1 cellular context compared by ENCODE assay signal in the genomic region with DNA sequence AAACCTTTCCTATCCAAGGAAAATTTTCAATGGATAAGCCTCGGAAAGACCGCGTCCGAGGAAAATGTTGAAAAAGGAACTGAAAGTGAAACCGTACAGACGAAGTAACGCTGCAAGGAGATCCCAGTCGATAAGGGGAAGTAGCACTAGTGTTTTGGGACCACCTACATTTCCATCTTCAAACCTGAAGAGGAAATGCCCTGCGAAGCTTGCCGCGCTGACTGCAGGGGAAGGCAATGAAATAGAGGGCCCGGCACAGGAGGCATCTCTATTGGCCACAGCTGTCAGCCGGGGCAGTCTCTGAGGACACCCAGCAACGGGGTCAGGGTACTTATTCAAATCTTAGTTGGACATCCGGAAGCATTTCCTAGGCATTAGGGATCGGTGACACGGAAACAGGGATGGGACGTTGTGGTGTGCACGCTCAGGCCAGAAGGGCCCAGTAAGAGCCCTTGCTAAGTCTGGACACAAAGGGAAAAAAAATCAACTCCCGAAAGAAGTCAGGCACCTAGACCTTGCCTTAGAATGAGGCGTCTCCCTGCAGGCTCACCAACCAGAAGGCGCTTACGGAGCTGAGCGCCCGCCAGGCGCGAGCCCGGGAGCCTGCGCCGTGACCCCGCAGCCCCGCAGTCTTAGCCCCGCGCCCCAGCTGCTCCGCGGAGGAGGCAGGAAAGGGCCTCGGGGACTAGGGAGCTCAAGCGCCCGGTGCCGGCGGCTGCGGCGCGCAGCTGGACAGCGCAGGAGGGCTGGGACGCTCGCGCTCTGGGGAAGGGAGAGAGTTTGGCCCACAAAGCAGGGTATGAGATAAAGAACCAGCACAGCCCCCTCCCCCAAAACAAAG.
TF ChIP-seq lines count a peak whose summit lies in the region.

No MANE protein-coding gene starts in this region.

TF ChIP-seq in HepG2, 621 proteins besides CTCF, POLR2A, EP300 and RAD21 (continued from another document and continues in another):
- TF ChIP-seq, protein P1, sequence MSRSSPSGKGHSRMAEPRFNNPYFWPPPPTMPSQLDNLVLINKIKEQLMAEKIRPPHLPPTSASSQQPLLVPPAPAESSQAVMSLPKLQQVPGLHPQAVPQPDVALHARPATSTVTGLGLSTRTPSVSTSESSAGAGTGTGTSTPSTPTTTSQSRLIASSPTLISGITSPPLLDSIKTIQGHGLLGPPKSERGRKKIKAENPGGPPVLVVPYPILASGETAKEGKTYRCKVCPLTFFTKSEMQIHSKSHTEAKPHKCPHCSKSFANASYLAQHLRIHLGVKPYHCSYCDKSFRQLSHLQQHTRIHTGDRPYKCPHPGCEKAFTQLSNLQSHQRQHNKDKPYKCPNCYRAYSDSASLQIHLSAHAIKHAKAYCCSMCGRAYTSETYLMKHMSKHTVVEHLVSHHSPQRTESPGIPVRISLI (CRISPR knock-in tag; IDR thresholded peaks at IDR 0.05; ENCODE audit: borderline replicate concordance) = no peak
- TF ChIP-seq, protein P2, sequence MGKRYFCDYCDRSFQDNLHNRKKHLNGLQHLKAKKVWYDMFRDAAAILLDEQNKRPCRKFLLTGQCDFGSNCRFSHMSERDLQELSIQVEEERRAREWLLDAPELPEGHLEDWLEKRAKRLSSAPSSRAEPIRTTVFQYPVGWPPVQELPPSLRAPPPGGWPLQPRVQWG (CRISPR knock-in tag; IDR thresholded peaks at IDR 0.05; ENCODE audit: borderline replicate concordance, low read depth) = no peak
- TF ChIP-seq GLI4 (CRISPR knock-in tag; IDR thresholded peaks at IDR 0.05; ENCODE audit: borderline replicate concordance) = no peak; the same call in 1 of the 2 replicates
- 0 out of 2 replicates have a peak, but pooled peaks have one; percentile 4 for TF ChIP-seq ZNF670 (CRISPR knock-in tag; IDR thresholded peaks at IDR 0.05; ENCODE audit: borderline replicate concordance)
- TF ChIP-seq ZNF570 (CRISPR knock-in tag; IDR thresholded peaks at IDR 0.05; ENCODE audit: borderline replicate concordance) = no peak
- no peak for TF ChIP-seq ZNF101 (CRISPR knock-in tag; IDR thresholded peaks at IDR 0.05; ENCODE audit: borderline replicate concordance, low read depth)
- TF ChIP-seq, protein P3, sequence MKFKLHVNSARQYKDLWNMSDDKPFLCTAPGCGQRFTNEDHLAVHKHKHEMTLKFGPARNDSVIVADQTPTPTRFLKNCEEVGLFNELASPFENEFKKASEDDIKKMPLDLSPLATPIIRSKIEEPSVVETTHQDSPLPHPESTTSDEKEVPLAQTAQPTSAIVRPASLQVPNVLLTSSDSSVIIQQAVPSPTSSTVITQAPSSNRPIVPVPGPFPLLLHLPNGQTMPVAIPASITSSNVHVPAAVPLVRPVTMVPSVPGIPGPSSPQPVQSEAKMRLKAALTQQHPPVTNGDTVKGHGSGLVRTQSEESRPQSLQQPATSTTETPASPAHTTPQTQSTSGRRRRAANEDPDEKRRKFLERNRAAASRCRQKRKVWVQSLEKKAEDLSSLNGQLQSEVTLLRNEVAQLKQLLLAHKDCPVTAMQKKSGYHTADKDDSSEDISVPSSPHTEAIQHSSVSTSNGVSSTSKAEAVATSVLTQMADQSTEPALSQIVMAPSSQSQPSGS (CRISPR knock-in tag; IDR thresholded peaks at IDR 0.05) = no peak
- no peak for TF ChIP-seq TOE1 (CRISPR knock-in tag; IDR thresholded peaks at IDR 0.05)
- TF ChIP-seq ZNF350 (CRISPR knock-in tag; IDR thresholded peaks at IDR 0.05; ENCODE audit: borderline replicate concordance, low read depth) = no peak
- TF ChIP-seq, protein P4, sequence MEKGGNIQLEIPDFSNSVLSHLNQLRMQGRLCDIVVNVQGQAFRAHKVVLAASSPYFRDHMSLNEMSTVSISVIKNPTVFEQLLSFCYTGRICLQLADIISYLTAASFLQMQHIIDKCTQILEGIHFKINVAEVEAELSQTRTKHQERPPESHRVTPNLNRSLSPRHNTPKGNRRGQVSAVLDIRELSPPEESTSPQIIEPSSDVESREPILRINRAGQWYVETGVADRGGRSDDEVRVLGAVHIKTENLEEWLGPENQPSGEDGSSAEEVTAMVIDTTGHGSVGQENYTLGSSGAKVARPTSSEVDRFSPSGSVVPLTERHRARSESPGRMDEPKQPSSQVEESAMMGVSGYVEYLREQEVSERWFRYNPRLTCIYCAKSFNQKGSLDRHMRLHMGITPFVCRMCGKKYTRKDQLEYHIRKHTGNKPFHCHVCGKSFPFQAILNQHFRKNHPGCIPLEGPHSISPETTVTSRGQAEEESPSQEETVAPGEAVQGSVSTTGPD (CRISPR knock-in tag; IDR thresholded peaks at IDR 0.05) = no peak
- 0 out of 2 replicates have a peak, but pooled peaks have one; percentile 10 for TF ChIP-seq ZSCAN12 (CRISPR knock-in tag; IDR thresholded peaks at IDR 0.05)
- TF ChIP-seq, protein P5, sequence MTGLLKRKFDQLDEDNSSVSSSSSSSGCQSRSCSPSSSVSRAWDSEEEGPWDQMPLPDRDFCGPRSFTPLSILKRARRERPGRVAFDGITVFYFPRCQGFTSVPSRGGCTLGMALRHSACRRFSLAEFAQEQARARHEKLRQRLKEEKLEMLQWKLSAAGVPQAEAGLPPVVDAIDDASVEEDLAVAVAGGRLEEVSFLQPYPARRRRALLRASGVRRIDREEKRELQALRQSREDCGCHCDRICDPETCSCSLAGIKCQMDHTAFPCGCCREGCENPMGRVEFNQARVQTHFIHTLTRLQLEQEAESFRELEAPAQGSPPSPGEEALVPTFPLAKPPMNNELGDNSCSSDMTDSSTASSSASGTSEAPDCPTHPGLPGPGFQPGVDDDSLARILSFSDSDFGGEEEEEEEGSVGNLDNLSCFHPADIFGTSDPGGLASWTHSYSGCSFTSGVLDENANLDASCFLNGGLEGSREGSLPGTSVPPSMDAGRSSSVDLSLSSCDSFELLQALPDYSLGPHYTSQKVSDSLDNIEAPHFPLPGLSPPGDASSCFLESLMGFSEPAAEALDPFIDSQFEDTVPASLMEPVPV (CRISPR knock-in tag; IDR thresholded peaks at IDR 0.05) = no peak; the same call in none of the 2 replicates
- TF ChIP-seq SYNCRIP (IDR thresholded peaks at IDR 0.05; ENCODE audit: insufficient read depth, low read depth, low read length) = no peak
- TF ChIP-seq, protein P6, sequence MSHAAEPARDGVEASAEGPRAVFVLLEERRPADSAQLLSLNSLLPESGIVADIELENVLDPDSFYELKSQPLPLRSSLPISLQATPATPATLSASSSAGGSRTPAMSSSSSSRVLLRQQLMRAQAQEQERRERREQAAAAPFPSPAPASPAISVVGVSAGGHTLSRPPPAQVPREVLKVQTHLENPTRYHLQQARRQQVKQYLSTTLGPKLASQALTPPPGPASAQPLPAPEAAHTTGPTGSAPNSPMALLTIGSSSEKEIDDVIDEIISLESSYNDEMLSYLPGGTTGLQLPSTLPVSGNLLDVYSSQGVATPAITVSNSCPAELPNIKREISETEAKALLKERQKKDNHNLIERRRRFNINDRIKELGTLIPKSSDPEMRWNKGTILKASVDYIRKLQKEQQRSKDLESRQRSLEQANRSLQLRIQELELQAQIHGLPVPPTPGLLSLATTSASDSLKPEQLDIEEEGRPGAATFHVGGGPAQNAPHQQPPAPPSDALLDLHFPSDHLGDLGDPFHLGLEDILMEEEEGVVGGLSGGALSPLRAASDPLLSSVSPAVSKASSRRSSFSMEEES (CRISPR knock-in tag; IDR thresholded peaks at IDR 0.05) = no peak
- no peak for TF ChIP-seq MIXL1 (CRISPR knock-in tag; IDR thresholded peaks at IDR 0.05)
- TF ChIP-seq, protein P7, sequence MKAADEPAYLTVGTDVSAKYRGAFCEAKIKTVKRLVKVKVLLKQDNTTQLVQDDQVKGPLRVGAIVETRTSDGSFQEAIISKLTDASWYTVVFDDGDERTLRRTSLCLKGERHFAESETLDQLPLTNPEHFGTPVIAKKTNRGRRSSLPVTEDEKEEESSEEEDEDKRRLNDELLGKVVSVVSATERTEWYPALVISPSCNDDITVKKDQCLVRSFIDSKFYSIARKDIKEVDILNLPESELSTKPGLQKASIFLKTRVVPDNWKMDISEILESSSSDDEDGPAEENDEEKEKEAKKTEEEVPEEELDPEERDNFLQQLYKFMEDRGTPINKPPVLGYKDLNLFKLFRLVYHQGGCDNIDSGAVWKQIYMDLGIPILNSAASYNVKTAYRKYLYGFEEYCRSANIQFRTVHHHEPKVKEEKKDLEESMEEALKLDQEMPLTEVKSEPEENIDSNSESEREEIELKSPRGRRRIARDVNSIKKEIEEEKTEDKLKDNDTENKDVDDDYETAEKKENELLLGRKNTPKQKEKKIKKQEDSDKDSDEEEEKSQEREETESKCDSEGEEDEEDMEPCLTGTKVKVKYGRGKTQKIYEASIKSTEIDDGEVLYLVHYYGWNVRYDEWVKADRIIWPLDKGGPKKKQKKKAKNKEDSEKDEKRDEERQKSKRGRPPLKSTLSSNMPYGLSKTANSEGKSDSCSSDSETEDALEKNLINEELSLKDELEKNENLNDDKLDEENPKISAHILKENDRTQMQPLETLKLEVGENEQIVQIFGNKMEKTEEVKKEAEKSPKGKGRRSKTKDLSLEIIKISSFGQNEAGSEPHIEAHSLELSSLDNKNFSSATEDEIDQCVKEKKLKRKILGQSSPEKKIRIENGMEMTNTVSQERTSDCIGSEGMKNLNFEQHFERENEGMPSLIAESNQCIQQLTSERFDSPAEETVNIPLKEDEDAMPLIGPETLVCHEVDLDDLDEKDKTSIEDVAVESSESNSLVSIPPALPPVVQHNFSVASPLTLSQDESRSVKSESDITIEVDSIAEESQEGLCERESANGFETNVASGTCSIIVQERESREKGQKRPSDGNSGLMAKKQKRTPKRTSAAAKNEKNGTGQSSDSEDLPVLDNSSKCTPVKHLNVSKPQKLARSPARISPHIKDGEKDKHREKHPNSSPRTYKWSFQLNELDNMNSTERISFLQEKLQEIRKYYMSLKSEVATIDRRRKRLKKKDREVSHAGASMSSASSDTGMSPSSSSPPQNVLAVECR (CRISPR knock-in tag; IDR thresholded peaks at IDR 0.05; ENCODE audit: borderline replicate concordance) = peak; percentile 46; the same call in 1 of the 2 replicates
- TF ChIP-seq, protein P8, sequence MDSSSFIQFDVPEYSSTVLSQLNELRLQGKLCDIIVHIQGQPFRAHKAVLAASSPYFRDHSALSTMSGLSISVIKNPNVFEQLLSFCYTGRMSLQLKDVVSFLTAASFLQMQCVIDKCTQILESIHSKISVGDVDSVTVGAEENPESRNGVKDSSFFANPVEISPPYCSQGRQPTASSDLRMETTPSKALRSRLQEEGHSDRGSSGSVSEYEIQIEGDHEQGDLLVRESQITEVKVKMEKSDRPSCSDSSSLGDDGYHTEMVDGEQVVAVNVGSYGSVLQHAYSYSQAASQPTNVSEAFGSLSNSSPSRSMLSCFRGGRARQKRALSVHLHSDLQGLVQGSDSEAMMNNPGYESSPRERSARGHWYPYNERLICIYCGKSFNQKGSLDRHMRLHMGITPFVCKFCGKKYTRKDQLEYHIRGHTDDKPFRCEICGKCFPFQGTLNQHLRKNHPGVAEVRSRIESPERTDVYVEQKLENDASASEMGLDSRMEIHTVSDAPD (CRISPR knock-in tag; IDR thresholded peaks at IDR 0.05) = no peak
- TF ChIP-seq SALL2 (CRISPR knock-in tag; IDR thresholded peaks at IDR 0.05) = peak; percentile 16; the same call in 1 of the 2 replicates
- no peak for TF ChIP-seq KDM5B (CRISPR knock-in tag; IDR thresholded peaks at IDR 0.05; ENCODE audit: borderline replicate concordance)
- TF ChIP-seq RFX3 (CRISPR knock-in tag; IDR thresholded peaks at IDR 0.05) = no peak
- no peak for TF ChIP-seq ZFX (CRISPR knock-in tag; IDR thresholded peaks at IDR 0.05; ENCODE audit: low read depth)
- no peak; a peak in 1 of 4 replicates for TF ChIP-seq KLF16 (CRISPR knock-in tag; IDR thresholded peaks at IDR 0.05)
- no peak for TF ChIP-seq ZNF367 (CRISPR knock-in tag; IDR thresholded peaks at IDR 0.05; ENCODE audit: borderline replicate concordance)
- no peak for TF ChIP-seq CENPT (CRISPR knock-in tag; IDR thresholded peaks at IDR 0.05; ENCODE audit: low read depth)
- TF ChIP-seq, protein P9, sequence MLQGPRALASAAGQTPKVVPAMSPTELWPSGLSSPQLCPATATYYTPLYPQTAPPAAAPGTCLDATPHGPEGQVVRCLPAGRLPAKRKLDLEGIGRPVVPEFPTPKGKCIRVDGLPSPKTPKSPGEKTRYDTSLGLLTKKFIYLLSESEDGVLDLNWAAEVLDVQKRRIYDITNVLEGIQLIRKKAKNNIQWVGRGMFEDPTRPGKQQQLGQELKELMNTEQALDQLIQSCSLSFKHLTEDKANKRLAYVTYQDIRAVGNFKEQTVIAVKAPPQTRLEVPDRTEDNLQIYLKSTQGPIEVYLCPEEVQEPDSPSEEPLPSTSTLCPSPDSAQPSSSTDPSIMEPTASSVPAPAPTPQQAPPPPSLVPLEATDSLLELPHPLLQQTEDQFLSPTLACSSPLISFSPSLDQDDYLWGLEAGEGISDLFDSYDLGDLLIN (CRISPR knock-in tag; IDR thresholded peaks at IDR 0.05; ENCODE audit: borderline replicate concordance) = no peak
- 0 out of 2 replicates have a peak, but pooled peaks have one; percentile 10 for TF ChIP-seq ARNT2 (CRISPR knock-in tag; IDR thresholded peaks at IDR 0.05; ENCODE audit: low read depth)
- TF ChIP-seq, protein P10, sequence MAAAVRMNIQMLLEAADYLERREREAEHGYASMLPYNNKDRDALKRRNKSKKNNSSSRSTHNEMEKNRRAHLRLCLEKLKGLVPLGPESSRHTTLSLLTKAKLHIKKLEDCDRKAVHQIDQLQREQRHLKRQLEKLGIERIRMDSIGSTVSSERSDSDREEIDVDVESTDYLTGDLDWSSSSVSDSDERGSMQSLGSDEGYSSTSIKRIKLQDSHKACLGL (CRISPR knock-in tag; IDR thresholded peaks at IDR 0.05) = no peak
- TF ChIP-seq MBNL3 (CRISPR knock-in tag; conservative IDR thresholded peaks at IDR 0.05) = no peak
- no peak for TF ChIP-seq MAZ (IDR thresholded peaks at IDR 0.05; ENCODE audit: borderline replicate concordance, low read depth, low read length)
- TF ChIP-seq MAZ (CRISPR knock-in tag; IDR thresholded peaks at IDR 0.05; ENCODE audit: low read depth) = no peak; the same call in 1 of the 2 replicates
- no peak for TF ChIP-seq ZMYM4 (CRISPR knock-in tag; IDR thresholded peaks at IDR 0.05)
- no peak for TF ChIP-seq ATF1 (CRISPR knock-in tag; IDR thresholded peaks at IDR 0.05)
- TF ChIP-seq ZNF138 (CRISPR knock-in tag; IDR thresholded peaks at IDR 0.05; ENCODE audit: low read depth) = no peak
- no peak; the same call in 1 of the 2 replicates for TF ChIP-seq ZSCAN20 (CRISPR knock-in tag; IDR thresholded peaks at IDR 0.05; ENCODE audit: borderline replicate concordance)
- TF ChIP-seq ZSCAN21 (CRISPR knock-in tag; IDR thresholded peaks at IDR 0.05; ENCODE audit: borderline replicate concordance) = 0 out of 2 replicates have a peak, but pooled peaks have one; percentile 41
- TF ChIP-seq HOXA7 (CRISPR knock-in tag; IDR thresholded peaks at IDR 0.05) = no peak
- no peak; the same call in 1 of the 2 replicates for TF ChIP-seq PPARG (CRISPR knock-in tag; conservative IDR thresholded peaks at IDR 0.05)
